Comparison of ENCODE assay signal across 1 cellular context in the genomic region with DNA sequence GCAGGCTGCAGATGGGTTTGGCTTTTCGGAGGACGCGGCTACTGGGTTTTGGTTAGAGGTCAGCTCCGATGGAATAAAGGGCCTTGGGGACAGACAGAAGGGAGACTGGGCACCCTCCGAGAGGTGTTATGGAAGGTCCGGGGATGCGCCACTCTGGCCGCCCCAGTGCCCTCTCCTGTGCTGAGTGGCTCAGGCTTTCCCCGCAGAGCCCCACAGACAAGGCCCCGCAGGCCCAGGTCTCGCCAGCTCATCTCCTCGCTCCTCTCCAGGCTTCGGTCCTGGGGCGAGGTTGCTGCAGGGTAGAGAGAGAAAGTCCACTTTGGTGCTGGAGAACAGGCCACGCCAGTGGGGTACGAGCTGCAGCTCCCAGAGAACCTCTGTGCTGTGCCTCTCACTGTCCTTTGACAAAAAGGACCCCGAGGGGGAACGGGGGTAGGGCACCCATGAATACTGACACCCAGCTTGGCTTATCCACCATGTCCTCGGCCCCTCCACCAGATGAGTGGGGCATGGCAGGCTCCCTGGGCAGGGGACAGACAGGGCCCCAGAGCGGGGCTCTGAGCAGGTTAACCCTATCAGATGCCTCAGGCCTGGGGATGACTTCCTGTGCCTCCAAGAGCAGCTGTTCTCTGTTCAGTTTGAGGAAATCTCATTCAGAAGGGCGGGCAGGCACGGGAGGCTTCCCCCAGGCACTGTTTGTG.
TF ChIP-seq lines count a peak whose summit lies in the region.

No MANE protein-coding gene starts in this region.

TF ChIP-seq in SK-N-SH treated with all-trans-retinoic acid at 6 μM for 48 hours, 23 proteins besides CTCF, POLR2A, EP300 and RAD21 (continued from another document):
- TF ChIP-seq ZNF565 (CRISPR knock-in tag; conservative IDR thresholded peaks at IDR 0.05; ENCODE audit: low read depth) (no peak), ESRRG (CRISPR knock-in tag; IDR thresholded peaks at IDR 0.05) (no peak), ARNTL (CRISPR knock-in tag; IDR thresholded peaks at IDR 0.05; ENCODE audit: borderline replicate concordance, low read depth) (no peak), ZFP3 (CRISPR knock-in tag; IDR thresholded peaks at IDR 0.05) (no peak), RARB (CRISPR knock-in tag; IDR thresholded peaks at IDR 0.05) (no peak), BACH2 (CRISPR knock-in tag; IDR thresholded peaks at IDR 0.05; ENCODE audit: borderline replicate concordance) (no peak)
- TF ChIP-seq, protein P1, sequence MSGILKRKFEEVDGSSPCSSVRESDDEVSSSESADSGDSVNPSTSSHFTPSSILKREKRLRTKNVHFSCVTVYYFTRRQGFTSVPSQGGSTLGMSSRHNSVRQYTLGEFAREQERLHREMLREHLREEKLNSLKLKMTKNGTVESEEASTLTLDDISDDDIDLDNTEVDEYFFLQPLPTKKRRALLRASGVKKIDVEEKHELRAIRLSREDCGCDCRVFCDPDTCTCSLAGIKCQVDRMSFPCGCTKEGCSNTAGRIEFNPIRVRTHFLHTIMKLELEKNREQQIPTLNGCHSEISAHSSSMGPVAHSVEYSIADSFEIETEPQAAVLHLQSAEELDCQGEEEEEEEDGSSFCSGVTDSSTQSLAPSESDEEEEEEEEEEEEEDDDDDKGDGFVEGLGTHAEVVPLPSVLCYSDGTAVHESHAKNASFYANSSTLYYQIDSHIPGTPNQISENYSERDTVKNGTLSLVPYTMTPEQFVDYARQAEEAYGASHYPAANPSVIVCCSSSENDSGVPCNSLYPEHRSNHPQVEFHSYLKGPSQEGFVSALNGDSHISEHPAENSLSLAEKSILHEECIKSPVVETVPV (CRISPR knock-in tag; IDR thresholded peaks at IDR 0.05), result no peak
TF ChIP-seq in SK-N-SH treated with all-trans-retinoic acid at 6 μM for 48 hours: peak in this region for 0.
